Comparison of ENCODE assay signal across 10 cellular contexts in the genomic region with DNA sequence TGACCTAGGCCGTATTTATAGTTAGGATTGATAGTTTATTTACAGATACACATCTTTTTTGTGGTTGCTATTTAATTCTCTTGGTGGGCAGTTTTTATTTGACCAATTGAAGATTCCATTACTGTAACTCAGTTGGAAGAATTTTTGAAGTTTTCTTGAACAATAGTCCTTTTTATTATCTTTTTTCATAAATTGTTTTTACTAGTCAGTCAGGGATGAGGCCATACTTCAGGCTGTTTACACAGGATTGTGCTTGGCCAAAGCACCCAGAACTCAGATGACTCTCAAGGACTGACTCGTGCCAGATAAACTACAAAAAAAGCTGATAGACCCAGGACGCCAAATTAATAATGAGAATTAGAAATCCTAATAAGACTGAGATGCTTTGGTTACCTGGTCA. TPM values are rescaled to one million over a fixed set of nuclear protein-coding genes. Genes with fewer than 3 reads are reported as not detected.
DNase-seq lines count a peak whose midpoint lies in the region; ATAC-seq and TF ChIP-seq lines count a peak whose summit lies in the region.
"Had no signal": no experiment of that assay in that cellular context is flagged by ENCODE, and none has a peak within 500 bp of the region (broad histone marks: within the 10 kb centered on the region; RNA-seq: fewer than 3 reads in every experiment).

No MANE protein-coding gene starts in this region.

- H3K4me3 ChIP-seq in body of pancreas (no peak overlapping the region), tibial nerve (no peak overlapping the region), Caco-2 (ENCODE audit: low read depth, low read length) (no peak overlapping the region)

- H3K27ac Mint-ChIP-seq in activated CD8-positive, alpha-beta memory T cell treated with anti-CD3 and anti-CD28 coated beads, Interleukin-2, amount 10 ng/mL, durations not matched to agents 7 days and 5 days, result peak overlapping the region; percentile 55
- no peak overlapping the region for H3K27ac Mint-ChIP-seq in Caco-2 (ENCODE audit: unreplicated experiment)

- H3K27me3 Mint-ChIP-seq in activated CD8-positive, alpha-beta memory T cell treated with anti-CD3 and anti-CD28 coated beads, Interleukin-2, amount 10 ng/mL, durations not matched to agents 7 days and 5 days, result no peaks in the 10 kb centered on the region
- no peaks in the 10 kb centered on the region for H3K27me3 Mint-ChIP-seq in Caco-2 (ENCODE audit: insufficient read depth, unreplicated experiment)
- H3K27me3 Mint-ChIP-seq: brain had no signal

- intact Hi-C loops in body of pancreas (cut with DNase I), result no loop called here
- intact Hi-C loops in Caco-2 (cut with micrococcal nuclease; ENCODE audit: unreplicated experiment), result no loop called here

- no peak for DNase-seq in activated CD8-positive, alpha-beta memory T cell treated with anti-CD3 and anti-CD28 coated beads, Interleukin-2, amount 10 ng/mL, durations not matched to agents 7 days and 5 days
- DNase-seq in activated CD8-positive, alpha-beta memory T cell treated with anti-CD3 and anti-CD28 coated beads for 24 hours, result no peak
- DNase-seq in body of pancreas, result peak in 2 of 4 donors; percentile 7 to 19
- peak; percentile 85 for DNase-seq in iris pigment epithelial cell (ENCODE audit: low read depth)
- DNase-seq in tibial nerve (ENCODE audit: low spot score in 2 of 2), result no peak
- no peak for DNase-seq in SKM-1 treated with dmso at 0.1 percent for 144 hours (lab: John Stamatoyannopoulos, UW; ENCODE audit: unreplicated experiment)
- no peak for DNase-seq in Caco-2
- no peak for DNase-seq in GF-D8 (lab: John Stamatoyannopoulos, UW)
- DNase-seq: NCI-H446 had no signal

- TF ChIP-seq POLR2A in body of pancreas (IDR thresholded peaks at IDR 0.05) (no peak), tibial nerve (IDR thresholded peaks at IDR 0.05) (no peak)

- H3K4me3 Mint-ChIP-seq in activated CD8-positive, alpha-beta memory T cell treated with anti-CD3 and anti-CD28 coated beads, Interleukin-2, amount 10 ng/mL, durations not matched to agents 7 days and 5 days, result no peak overlapping the region
- H3K4me3 Mint-ChIP-seq in Caco-2 (ENCODE audit: unreplicated experiment), result no peak overlapping the region

- WGBS in body of pancreas, 2 donors, result 45 to 48% methylated on average over 3 of the region's 3 CpGs
- WGBS in tibial nerve, 2 donors, result 50 to 58% methylated on average over 3 of the region's 3 CpGs

- no peak for TF ChIP-seq EP300 in tibial nerve (IDR thresholded peaks at IDR 0.05)

- POLR2A ChIA-PET in Caco-2 (lab: Charles Lee), result no interaction called here

- no peaks in the 10 kb centered on the region for H3K9me3 Mint-ChIP-seq in activated CD8-positive, alpha-beta memory T cell treated with anti-CD3 and anti-CD28 coated beads, Interleukin-2, amount 10 ng/mL, durations not matched to agents 7 days and 5 days (ENCODE audit: low read depth)
- no peaks in the 10 kb centered on the region for H3K9me3 Mint-ChIP-seq in Caco-2 (ENCODE audit: unreplicated experiment)

- H3K27me3 ChIP-seq in body of pancreas, result no peaks in the 10 kb centered on the region
- no peaks in the 10 kb centered on the region for H3K27me3 ChIP-seq in tibial nerve
- no peaks in the 10 kb centered on the region for H3K27me3 ChIP-seq in Caco-2 (replicated peaks; ENCODE audit: control insufficient read depth, insufficient read depth, low read length)

- no TSS peak for BruUV-seq in Caco-2 (replicated peaks; lab: Mats Ljungman, UMichigan)

- peaks cover 38% of the 10 kb centered on the region for H3K36me3 Mint-ChIP-seq in activated CD8-positive, alpha-beta memory T cell treated with anti-CD3 and anti-CD28 coated beads, Interleukin-2, amount 10 ng/mL, durations not matched to agents 7 days and 5 days
- H3K36me3 Mint-ChIP-seq in Caco-2 (ENCODE audit: insufficient read depth, unreplicated experiment), result no peaks in the 10 kb centered on the region

- ATAC-seq in activated CD8-positive, alpha-beta memory T cell treated with anti-CD3 and anti-CD28 coated beads, Interleukin-2, amount 10 ng/mL, durations not matched to agents 7 days and 5 days, result no peak
- peak; percentile 47 for ATAC-seq in body of pancreas

- H3K4me1 ChIP-seq in body of pancreas, result peaks cover 19% of the 10 kb centered on the region
- peaks cover 0 to 53% (median 14%) of the 10 kb centered on the region in 4 donors for H3K4me1 ChIP-seq in tibial nerve
- 0 out of 2 replicates have a peak, but pooled peaks cover 13% of the 10 kb centered on the region for H3K4me1 ChIP-seq in Caco-2

- H3K27ac ChIP-seq in body of pancreas (no peak overlapping the region), tibial nerve (peak overlapping the region in 3 of 4 donors; percentile 24 to 65 (median 57))

- CTCF ChIA-PET in activated CD8-positive, alpha-beta memory T cell treated with anti-CD3 and anti-CD28 coated beads, Interleukin-2, amount 10 ng/mL, durations not matched to agents 7 days and 5 days (lab: Charles Lee), result interaction anchor here (0.5 to 1.6 kb wide), 3 partner anchors 14 to 1640 kb away, joined by 4 to 7 read pairs (median 4); no protein-coding TSS in a partner anchor
- CTCF ChIA-PET in Caco-2 (lab: Charles Lee), result no interaction called here

- TF ChIP-seq CTCF in body of pancreas (IDR thresholded peaks at IDR 0.05), result no peak
- TF ChIP-seq CTCF in tibial nerve (IDR thresholded peaks at IDR 0.05), result no peak
- TF ChIP-seq CTCF in Caco-2 (IDR thresholded peaks at IDR 0.05; ENCODE audit: insufficient read depth in 1 of 2, low read depth in 1 of 2, low read length in 1 of 2, severe bottlenecking in 1 of 2, unreplicated experiment in 1 of 2), result no peak

- H3K4me1 Mint-ChIP-seq in activated CD8-positive, alpha-beta memory T cell treated with anti-CD3 and anti-CD28 coated beads, Interleukin-2, amount 10 ng/mL, durations not matched to agents 7 days and 5 days, result peaks cover 47% of the 10 kb centered on the region
- peaks cover 9% of the 10 kb centered on the region for H3K4me1 Mint-ChIP-seq in Caco-2 (ENCODE audit: low read depth, unreplicated experiment)

- no peaks in the 10 kb centered on the region for H3K36me3 ChIP-seq in body of pancreas (replicated peaks in 1 of 2; ENCODE audit: insufficient read depth in 1 of 2, low read depth in 2 of 2)
- peaks cover 0 to 11% (median 0%) of the 10 kb centered on the region in 3 donors for H3K36me3 ChIP-seq in tibial nerve
- H3K36me3 ChIP-seq in Caco-2 (ENCODE audit: control insufficient read depth, insufficient read depth, low read length), result no peaks in the 10 kb centered on the region

- H3K9me3 ChIP-seq in body of pancreas (no peaks in the 10 kb centered on the region), tibial nerve (no peaks in the 10 kb centered on the region), Caco-2 (no peaks in the 10 kb centered on the region)

RNA-seq across cellular contexts. Expression of gene HERC3, which starts 7.0 kb away (rescaled TPM):
- total RNA-seq in activated CD8-positive, alpha-beta memory T cell treated with anti-CD3 and anti-CD28 coated beads, Interleukin-2, amount 10 ng/mL, durations not matched to agents 7 days and 5 days, result 10 to 100 TPM; 21.3 to 24.9 TPM
- 10 to 100 TPM; 10.9 to 19.5 TPM for total RNA-seq in body of pancreas
- 10 to 100 TPM; 30.0 to 61.0 (median 42.0) TPM for total RNA-seq in tibial nerve
- 9.2 and 10.5 TPM in 2 replicates for total RNA-seq in Caco-2 (2022)

Comparison
In these comparisons a context has a peak if more than half of its experiments do, and no peak if none do; other contexts are left out.
1. H3K27ac ChIP-seq: peak in tibial nerve (3 of 4); none in body of pancreas (0 of 4).